In genomic region chr6:36916159-36916558, GRCh38 we compare ENCODE assay signal across 1 cellular context.
A peak's percentile ranks its signal among the peaks of the same experiment; 100 is the strongest.
TF ChIP-seq lines count a peak whose summit lies in the region.

No MANE protein-coding gene starts in this region.

TF ChIP-seq in HCT116, 20 proteins besides CTCF, POLR2A, EP300 and RAD21:
- TF ChIP-seq SP1 (IDR thresholded peaks at IDR 0.05; ENCODE audit: low read depth) (no peak), EGR1 (IDR thresholded peaks at IDR 0.05; ENCODE audit: low read depth) (peak; percentile 36; the same call in 1 of the 2 replicates)
